In the genomic region with DNA sequence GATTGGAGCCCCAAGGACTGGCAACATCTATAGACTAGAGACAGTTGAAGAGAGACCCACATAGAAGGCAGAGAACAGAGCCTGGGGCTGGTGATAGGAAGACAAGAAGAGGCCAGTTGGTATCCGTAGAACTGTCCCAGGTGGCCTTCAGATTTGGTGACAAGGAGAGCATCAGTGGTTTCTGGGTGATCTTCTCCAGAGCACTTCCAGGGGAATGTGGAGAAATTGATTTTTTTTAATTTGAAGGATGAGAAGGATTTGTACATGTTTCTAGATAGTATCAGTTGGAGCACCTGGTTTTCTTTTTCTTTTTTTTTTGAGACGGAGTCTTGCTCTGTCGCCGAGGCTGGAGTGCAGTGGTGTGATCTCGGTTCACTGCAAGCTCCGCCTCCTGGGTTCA, we compare ENCODE assay signal across 23 cellular contexts. TPM values are rescaled to one million over a fixed set of nuclear protein-coding genes. Genes with fewer than 3 reads are reported as not detected.
"Had no signal": no experiment of that assay in that cellular context is flagged by ENCODE, and none has a peak within 500 bp of the region (broad histone marks: within the 10 kb centered on the region; RNA-seq: fewer than 3 reads in every experiment).

No MANE protein-coding gene starts in this region.

- H3K27me3 ChIP-seq: MG63, SJCRH30 had no signal

- H3K4me3 ChIP-seq: MG63, SJCRH30, SK-N-MC had no signal

- H3K27ac ChIP-seq: RWPE1, SJCRH30, SK-N-MC had no signal

- H3K9me3 ChIP-seq: MG63, SJCRH30 had no signal

- DNase-seq: KBM-7, MG63, NCI-H1092, NCI-H1105 treated with DMSO at 0.1 percent for 48 hours, NCI-H1417 treated with DMSO at 0.1 percent for 48 hours, NCI-H146, NCI-H1694 treated with DMSO at 0.1 percent for 48 hours, NCI-H1930, NCI-H2081 treated with DMSO at 0.1 percent for 48 hours, NCI-H2171, NCI-H226, NCI-H446, NCI-H510A, NCI-H524 treated with DMSO at 0.1 percent for 48 hours, NCI-H774, SHP77 treated with DMSO at 0.1 percent for 48 hours, SJCRH30 had no signal

- H3K36me3 ChIP-seq: MG63, SJCRH30 had no signal

- ATAC-seq: Panc1 had no signal

- H3K4me1 ChIP-seq: SJCRH30 had no signal

RNA-seq across cellular contexts. Expression of a gene that starts 25.7 kb away (rescaled TPM):
- total RNA-seq: LHCN-M2, OCI-LY7, PC-3, SJCRH30 had no signal
